ENCODE assay signal across 26 cellular contexts in the genomic region with DNA sequence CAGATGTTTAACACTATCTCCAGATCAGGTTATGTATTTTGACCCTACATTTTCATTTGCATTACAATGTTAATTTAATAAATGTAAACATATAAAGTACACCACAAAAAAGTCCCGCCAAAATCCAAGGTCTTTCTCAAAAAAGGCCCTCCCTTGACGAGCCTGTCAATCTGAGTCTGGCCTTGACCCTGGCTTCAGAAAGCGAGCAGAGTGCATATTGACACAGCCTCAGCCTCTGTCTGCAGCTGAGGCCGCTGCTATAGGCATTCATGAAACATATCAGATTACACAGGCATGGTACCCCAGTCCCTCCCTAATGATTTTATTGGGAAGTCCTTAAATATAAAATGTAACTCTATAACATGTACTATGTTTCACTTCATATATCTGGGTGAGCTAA. TPM values are rescaled to one million over a fixed set of nuclear protein-coding genes. Genes with fewer than 3 reads are reported as not detected.
DNase-seq lines count a peak whose midpoint lies in the region; ATAC-seq, FAIRE-seq and TF ChIP-seq lines count a peak whose summit lies in the region.
"Had no signal": no experiment of that assay in that cellular context is flagged by ENCODE, and none has a peak within 500 bp of the region (broad histone marks: within the 10 kb centered on the region; RNA-seq: fewer than 3 reads in every experiment).

No MANE protein-coding gene starts in this region.

- peak overlapping the region in 1 of 10 donors; percentile 10 for H3K4me3 Mint-ChIP-seq in naive thymus-derived CD8-positive, alpha-beta T cell
- H3K4me3 Mint-ChIP-seq: activated naive CD4-positive, alpha-beta T cell treated with anti-CD3 and anti-CD28 coated beads, Interleukin-2, amount 10 ng/mL, durations not matched to agents 7 days and 5 days; activated T-cell treated with anti-CD3 and anti-CD28 coated beads, Interleukin-2, amount 50 U/mL, for 4 hours; type B pancreatic cell had no signal

- no peaks in the 10 kb centered on the region for H3K36me3 Mint-ChIP-seq in naive thymus-derived CD8-positive, alpha-beta T cell
- H3K36me3 Mint-ChIP-seq: type B pancreatic cell had no signal

- H3K4me1 Mint-ChIP-seq in naive thymus-derived CD8-positive, alpha-beta T cell: peaks cover 12 to 89% (median 57%) of the 10 kb centered on the region in 4 donors

- DNase-seq in NCI-H1092 treated with DMSO at 0.1 percent for 48 hours (lab: John Stamatoyannopoulos, UW) (peak; percentile 26), NCI-H1092 (lab: John Stamatoyannopoulos, UW) (no peak), H7 (peak; percentile 14), OCI-LY7 (ENCODE audit: low spot score) (no peak), RKO (ENCODE audit: low spot score) (no peak), HTR-8/SVneo (ENCODE audit: insufficient read length, low spot score) (no peak), SIG-M5 (lab: John Stamatoyannopoulos, UW) (no peak)
- DNase-seq in naive thymus-derived CD8-positive, alpha-beta T cell: no peak
- DNase-seq: activated CD8-positive, alpha-beta memory T cell treated with anti-CD3 and anti-CD28 coated beads for 24 hours; activated naive CD4-positive, alpha-beta T cell treated with anti-CD3 and anti-CD28 coated beads, Interleukin-2, amount 10 ng/mL, durations not matched to agents 7 days and 5 days; activated T-cell treated with anti-CD3 and anti-CD28 coated beads, Interleukin-2, amount 50 U/mL, for 4 hours; BE2C; central memory CD4-positive, alpha-beta T cell; hippocampal formation; IMR-90; islet precursor cell; MM.1S; NCI-H1694; NCI-H226; RPMI8226; stimulated activated CD8-positive, alpha-beta memory T cell treated with anti-CD3 and anti-CD28 coated beads, Interleukin-4, amount 100 ng/mL, for 48 hours had no signal

- intact Hi-C loops in OCI-LY7 (cut with micrococcal nuclease; ENCODE audit: unreplicated experiment): loop anchor here (10.0 kb wide), 1 partner anchor 188 kb away; no protein-coding TSS in a partner anchor

- CTCF ChIA-PET in OCI-LY7 (lab: Charles Lee; ENCODE audit: unreplicated experiment): no interaction called here

- H3K4me1 ChIP-seq in OCI-LY7 (ENCODE audit: insufficient read depth, low read length, poor library complexity, severe bottlenecking): peaks cover 80% of the 10 kb centered on the region
- H3K4me1 ChIP-seq: ascending aorta, BE2C, right atrium auricular region had no signal

- H3K36me3 ChIP-seq in H7 (replicated peaks; ENCODE audit: control insufficient read depth, insufficient read depth, low read length) (no peaks in the 10 kb centered on the region), OCI-LY7 (ENCODE audit: insufficient read depth, low read length) (peaks cover 7% of the 10 kb centered on the region; the same call in 1 of the 2 replicates)
- H3K36me3 ChIP-seq: ascending aorta, BE2C, right atrium auricular region had no signal

- H3K27ac ChIP-seq in OCI-LY7 (ENCODE audit: low read depth, low read length, poor library complexity, severe bottlenecking): peak overlapping the region; percentile 100
- H3K27ac ChIP-seq: ascending aorta, epithelial cell of prostate, right atrium auricular region had no signal

- FAIRE-seq in HTR-8/SVneo (lab: Jason Lieb, UNC): no peak

- ATAC-seq in naive thymus-derived CD8-positive, alpha-beta T cell: no peak
- ATAC-seq: activated T-cell treated with anti-CD3 and anti-CD28 coated beads, Interleukin-2, amount 50 U/mL, for 4 hours; SK-N-SH treated with all-trans-retinoic acid at 6 μM for 48 hours had no signal

- H3K4me2 ChIP-seq in OCI-LY7 (ENCODE audit: low read length): peak overlapping the region; percentile 97

- POLR2A ChIA-PET in OCI-LY7 (lab: Charles Lee): interaction anchor here (4.3 kb wide), 1 partner anchor 8 kb away, joined by 27 read pairs; no protein-coding TSS in a partner anchor
- POLR2A ChIA-PET in naive thymus-derived CD8-positive, alpha-beta T cell (lab: Charles Lee): interaction anchor here (0.6 kb wide), 1 partner anchor 9 kb away, joined by 3 read pairs; no protein-coding TSS in a partner anchor

- no peaks in the 10 kb centered on the region for H3K9me2 ChIP-seq in OCI-LY7 (ENCODE audit: insufficient read depth, low read length)

- H3K27me3 Mint-ChIP-seq in naive thymus-derived CD8-positive, alpha-beta T cell: no peaks in the 10 kb centered on the region
- H3K27me3 Mint-ChIP-seq: activated naive CD4-positive, alpha-beta T cell treated with anti-CD3 and anti-CD28 coated beads, Interleukin-2, amount 10 ng/mL, durations not matched to agents 7 days and 5 days; type B pancreatic cell had no signal

- peaks cover 5% of the 10 kb centered on the region; the same call in 1 of the 2 replicates for H4K20me1 ChIP-seq in OCI-LY7 (ENCODE audit: insufficient read depth, low read length)

- no peak for TF ChIP-seq CTCF in OCI-LY7 (conservative IDR thresholded peaks at IDR 0.05; ENCODE audit: low read length)

- no peak overlapping the region for H3K4me3 ChIP-seq in H7 (ENCODE audit: insufficient read depth, low read depth, low read length)
- H3K4me3 ChIP-seq in OCI-LY7 (ENCODE audit: low read depth, low read length, poor library complexity, severe bottlenecking): peak overlapping the region; percentile 78
- H3K4me3 ChIP-seq: ascending aorta, right atrium auricular region had no signal

- peak overlapping the region in 6 of 10 donors; percentile 29 to 95 (median 67) for H3K27ac Mint-ChIP-seq in naive thymus-derived CD8-positive, alpha-beta T cell
- H3K27ac Mint-ChIP-seq: type B pancreatic cell had no signal

- no TSS peak for BruUV-seq in OCI-LY7 (replicated peaks; lab: Mats Ljungman, UMichigan)

- H3K9me3 ChIP-seq in OCI-LY7 (ENCODE audit: low read length): no peaks in the 10 kb centered on the region
- H3K9me3 ChIP-seq: ascending aorta, BE2C, right atrium auricular region had no signal

- H2AFZ ChIP-seq in OCI-LY7 (ENCODE audit: low read length): no peak overlapping the region

- H3K9me3 Mint-ChIP-seq in naive thymus-derived CD8-positive, alpha-beta T cell: no peaks in the 10 kb centered on the region
- H3K9me3 Mint-ChIP-seq: activated naive CD4-positive, alpha-beta T cell treated with anti-CD3 and anti-CD28 coated beads, Interleukin-2, amount 10 ng/mL, durations not matched to agents 7 days and 5 days; activated T-cell treated with anti-CD3 and anti-CD28 coated beads, Interleukin-2, amount 50 U/mL, for 4 hours; type B pancreatic cell had no signal

- peaks cover 94% of the 10 kb centered on the region for H3K79me2 ChIP-seq in OCI-LY7 (ENCODE audit: insufficient read depth, low read depth, low read length)

- H3K27me3 ChIP-seq in H7 (ENCODE audit: control insufficient read depth, insufficient read depth, low read length): peaks cover under 1% of the 10 kb centered on the region
- H3K27me3 ChIP-seq: ascending aorta, BE2C, right atrium auricular region had no signal

RNA-seq across cellular contexts. Expression of a gene that starts 6.2 kb away (rescaled TPM):
- 2.5 and 5.1 TPM in 2 replicates for total RNA-seq in H7 (2014; rRNA removed; shearing (Covaris generic))
- 31.4 and 39.4 TPM in 2 replicates for total RNA-seq in OCI-LY7 (2014; rRNA removed; shearing (Covaris generic))
- total RNA-seq in OCI-LY7 (2022): 73.9 and 86.6 TPM in 2 replicates
- total RNA-seq in naive thymus-derived CD8-positive, alpha-beta T cell: 10 to 100 TPM; 27.0 to 27.5 TPM
- 10 to 100 TPM; 28.1 to 43.2 (median 33.7) TPM for polyA plus RNA-seq in naive thymus-derived CD8-positive, alpha-beta T cell

Comparison
In these comparisons a context has a peak if more than half of its experiments do, and no peak if none do; other contexts are left out.
1. DNase-seq: peak in NCI-H1092 treated with DMSO at 0.1 percent for 48 hours (single experiment) and H7 (single experiment); none in NCI-H1092 (single experiment), OCI-LY7 (single experiment), naive thymus-derived CD8-positive, alpha-beta T cell (0 of 10), RKO (single experiment), HTR-8/SVneo (single experiment) and SIG-M5 (single experiment).